ENCODE assay signal across 15 cellular contexts in genomic region chr4:101833455-101833854, GRCh38. TPM values are rescaled to one million over a fixed set of nuclear protein-coding genes. Genes with fewer than 3 reads are reported as not detected.
"Had no signal": no experiment of that assay in that cellular context is flagged by ENCODE, and none has a peak within 500 bp of the region (broad histone marks: within the 10 kb centered on the region; RNA-seq: fewer than 3 reads in every experiment).

No MANE protein-coding gene starts in this region.

- H3K4me1 ChIP-seq: foreskin keratinocyte had no signal

- H3K27ac Mint-ChIP-seq: activated CD8-positive, alpha-beta T cell treated with anti-CD3 and anti-CD28 coated beads, Interleukin-2, amount 10 ng/mL, durations not matched to agents 7 days and 5 days; activated T-helper 1 cell treated with anti-CD3 and anti-CD28 coated beads, Interleukin-12 subunit alpha, Interleukin-12 subunit beta, Interleukin-2, Interleukin-4 antibody, amounts not matched to agents 30 ng/mL and 10 ng/mL and 1 ng/mL, durations not matched to agents 14 hours and 24 hours and 36 hours; stimulated activated naive CD8-positive, alpha-beta T cell treated with anti-CD3 and anti-CD28 coated beads, Interleukin-15, amount 100 ng/mL, for 72 hours had no signal

- H3K27me3 ChIP-seq: esophagus squamous epithelium, foreskin keratinocyte, ovary had no signal

- DNase-seq: activated CD4-positive, alpha-beta T cell treated with anti-CD3 and anti-CD28 coated beads for 4 hours; activated CD8-positive, alpha-beta memory T cell treated with anti-CD3 and anti-CD28 coated beads, Interleukin-2, amount 50 U/mL, for 48 hours; activated CD8-positive, alpha-beta T cell treated with anti-CD3 and anti-CD28 coated beads, Interleukin-2, amount 10 ng/mL, durations not matched to agents 7 days and 5 days; activated naive CD4-positive, alpha-beta T cell; esophagus squamous epithelium; foreskin keratinocyte; left colon; mesendoderm; ovary; stimulated activated CD4-positive, alpha-beta T cell treated with anti-CD3 and anti-CD28 coated beads, Interleukin-4, amount 100 ng/mL, for 1 hour; stimulated activated CD8-positive, alpha-beta memory T cell treated with anti-CD3 and anti-CD28 coated beads, Interleukin-4, amount 100 ng/mL, for 48 hours; stimulated activated naive CD8-positive, alpha-beta T cell treated with anti-CD3 and anti-CD28 coated beads, Interleukin-15, amount 100 ng/mL, for 72 hours had no signal

- H3K9me3 Mint-ChIP-seq: activated T-helper 1 cell treated with anti-CD3 and anti-CD28 coated beads, Interleukin-12 subunit alpha, Interleukin-12 subunit beta, Interleukin-2, Interleukin-4 antibody, amounts not matched to agents 30 ng/mL and 10 ng/mL and 1 ng/mL, durations not matched to agents 14 hours and 24 hours and 36 hours; neural crest cell; stimulated activated naive CD8-positive, alpha-beta T cell treated with anti-CD3 and anti-CD28 coated beads, Interleukin-15, amount 100 ng/mL, for 72 hours had no signal

- H3K36me3 ChIP-seq: esophagus squamous epithelium, ovary, thoracic aorta had no signal

- H3K4me3 Mint-ChIP-seq: activated CD8-positive, alpha-beta T cell treated with anti-CD3 and anti-CD28 coated beads, Interleukin-2, amount 10 ng/mL, durations not matched to agents 7 days and 5 days; activated T-helper 1 cell treated with anti-CD3 and anti-CD28 coated beads, Interleukin-12 subunit alpha, Interleukin-12 subunit beta, Interleukin-2, Interleukin-4 antibody, amounts not matched to agents 30 ng/mL and 10 ng/mL and 1 ng/mL, durations not matched to agents 14 hours and 24 hours and 36 hours; neural crest cell; stimulated activated naive CD8-positive, alpha-beta T cell treated with anti-CD3 and anti-CD28 coated beads, Interleukin-15, amount 100 ng/mL, for 72 hours had no signal

- H3K4me1 Mint-ChIP-seq: neural crest cell; stimulated activated naive CD8-positive, alpha-beta T cell treated with anti-CD3 and anti-CD28 coated beads, Interleukin-15, amount 100 ng/mL, for 72 hours had no signal

- ATAC-seq: activated CD8-positive, alpha-beta T cell treated with anti-CD3 and anti-CD28 coated beads, Interleukin-2, amount 10 ng/mL, durations not matched to agents 7 days and 5 days; foreskin keratinocyte; left colon; stimulated activated naive CD8-positive, alpha-beta T cell treated with anti-CD3 and anti-CD28 coated beads, Interleukin-15, amount 100 ng/mL, for 72 hours had no signal

- H3K4me3 ChIP-seq: esophagus squamous epithelium, ovary, thoracic aorta had no signal

- H3K27ac ChIP-seq: esophagus squamous epithelium, foreskin keratinocyte, ovary, thoracic aorta had no signal

- H3K9me3 ChIP-seq: esophagus squamous epithelium, ovary, thoracic aorta had no signal

RNA-seq across cellular contexts. Expression of gene BANK1, which starts 42.9 kb away (rescaled TPM):
- total RNA-seq: activated T-helper 1 cell treated with anti-CD3 and anti-CD28 coated beads, Interleukin-12 subunit alpha, Interleukin-12 subunit beta, Interleukin-2, Interleukin-4 antibody, amounts not matched to agents 30 ng/mL and 10 ng/mL and 1 ng/mL, durations not matched to agents 14 hours and 24 hours and 36 hours had no signal
